1 cellular context compared by ENCODE assay signal in genomic region chr9:4662108-4662988, GRCh38.
A peak's percentile ranks its signal among the peaks of the same experiment; 100 is the strongest.
TF ChIP-seq lines count a peak whose summit lies in the region.

PLPP6 (plus strand) TSS chr9:4662294; CDS start chr9:4662376, 82 bp downstream.

TF ChIP-seq in K562, 482 proteins besides CTCF, POLR2A, EP300 and RAD21 (continued from another document and continues in another):
- TF ChIP-seq, protein P1, sequence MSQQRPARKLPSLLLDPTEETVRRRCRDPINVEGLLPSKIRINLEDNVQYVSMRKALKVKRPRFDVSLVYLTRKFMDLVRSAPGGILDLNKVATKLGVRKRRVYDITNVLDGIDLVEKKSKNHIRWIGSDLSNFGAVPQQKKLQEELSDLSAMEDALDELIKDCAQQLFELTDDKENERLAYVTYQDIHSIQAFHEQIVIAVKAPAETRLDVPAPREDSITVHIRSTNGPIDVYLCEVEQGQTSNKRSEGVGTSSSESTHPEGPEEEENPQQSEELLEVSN (IDR thresholded peaks at IDR 0.05; ENCODE audit: borderline replicate concordance in 1 of 2, extremely low read depth in 1 of 2, insufficient read depth in 1 of 2, insufficient read length in 1 of 2, low read depth in 1 of 2, low read length in 1 of 2, poor library complexity in 1 of 2, severe bottlenecking in 1 of 2), result peak; percentile 10 to 77
- TF ChIP-seq FIP1L1 (IDR thresholded peaks at IDR 0.05; ENCODE audit: low read depth, low read length, poor library complexity, severe bottlenecking) (no peak), ZZZ3 (IDR thresholded peaks at IDR 0.05) (no peak), HOXB6 (CRISPR knock-in tag; IDR thresholded peaks at IDR 0.05; ENCODE audit: borderline replicate concordance) (no peak), RBM25 (IDR thresholded peaks at IDR 0.05; ENCODE audit: low read depth, low read length, severe bottlenecking) (no peak), MXI1 (IDR thresholded peaks at IDR 0.05; ENCODE audit: low read depth, low read length) (no peak), MTA1 (IDR thresholded peaks at IDR 0.05; ENCODE audit: borderline replicate concordance) (no peak; the same call in 1 of the 2 replicates), CBX5 (IDR thresholded peaks at IDR 0.05; ENCODE audit: borderline replicate concordance, low read depth) (no peak), ZNF764 (CRISPR knock-in tag; IDR thresholded peaks at IDR 0.05; ENCODE audit: low read depth) (no peak), NR2F6 (CRISPR knock-in tag; IDR thresholded peaks at IDR 0.05) (no peak), HNRNPH1 (optimal IDR thresholded peaks at IDR 0.05; ENCODE audit: low read depth, low read length) (no peak), C11orf30 (IDR thresholded peaks at IDR 0.05; ENCODE audit: low read depth) (no peak), NFE2L1 (tag; IDR thresholded peaks at IDR 0.05; ENCODE audit: borderline replicate concordance, low read depth) (no peak), ID3 (CRISPR knock-in tag; IDR thresholded peaks at IDR 0.05) (no peak), ID3 (tag; IDR thresholded peaks at IDR 0.05) (no peak), L3MBTL2 (IDR thresholded peaks at IDR 0.05) (peak; percentile 30; the same call in 1 of the 2 replicates), SNRNP70 (optimal IDR thresholded peaks at IDR 0.05; ENCODE audit: low read depth, low read length) (no peak), ZFX (CRISPR knock-in tag; IDR thresholded peaks at IDR 0.05) (peak; percentile 76), MAFK (IDR thresholded peaks at IDR 0.05; ENCODE audit: low read length) (no peak), ZNF561 (CRISPR knock-in tag; conservative IDR thresholded peaks at IDR 0.05) (no peak), ZNF740 (CRISPR knock-in tag; IDR thresholded peaks at IDR 0.05) (no peak), ZNF740 (tag; IDR thresholded peaks at IDR 0.05) (no peak), BRCA1 (IDR thresholded peaks at IDR 0.05) (no peak), BRCA1 (CRISPR knock-in tag; IDR thresholded peaks at IDR 0.05) (no peak), SIX5 (IDR thresholded peaks at IDR 0.05; ENCODE audit: borderline replicate concordance in 1 of 2, insufficient read depth in 1 of 2, low read depth in 1 of 2, low read length in 2 of 2) (no peak), CAMTA2 (CRISPR knock-in tag; conservative IDR thresholded peaks at IDR 0.05) (no peak), ZNF146 (CRISPR knock-in tag; IDR thresholded peaks at IDR 0.05; ENCODE audit: unreplicated experiment) (no peak), ETS2 (tag; IDR thresholded peaks at IDR 0.05; ENCODE audit: borderline replicate concordance, poor library complexity, severe bottlenecking) (no peak), HBP1 (CRISPR knock-in tag; IDR thresholded peaks at IDR 0.05) (no peak), KDM1A (IDR thresholded peaks at IDR 0.05) (peak in 1 of 2 experiments; percentile 26; a peak in 1 of 4 replicates), ZNF431 (CRISPR knock-in tag; IDR thresholded peaks at IDR 0.05) (no peak), E2F8 (IDR thresholded peaks at IDR 0.05; ENCODE audit: low read depth, partially characterized antibody) (peak; percentile 86), TARDBP (IDR thresholded peaks at IDR 0.05) (no peak), XRCC3 (IDR thresholded peaks at IDR 0.05) (no peak), ZNF589 (CRISPR knock-in tag; IDR thresholded peaks at IDR 0.05; ENCODE audit: low read depth) (no peak), ZNF263 (CRISPR knock-in tag; IDR thresholded peaks at IDR 0.05; ENCODE audit: borderline replicate concordance) (no peak), COPS2 (conservative IDR thresholded peaks at IDR 0.05) (no peak), MYBL2 (IDR thresholded peaks at IDR 0.05; ENCODE audit: low read depth) (no peak), MYBL2 (CRISPR knock-in tag; IDR thresholded peaks at IDR 0.05; ENCODE audit: borderline replicate concordance) (no peak), XRCC4 (IDR thresholded peaks at IDR 0.05; ENCODE audit: extremely low read depth, insufficient read depth, insufficient read length) (no peak), CTBP1 (IDR thresholded peaks at IDR 0.05; ENCODE audit: borderline replicate concordance) (peak; percentile 90), ZNF77 (CRISPR knock-in tag; IDR thresholded peaks at IDR 0.05) (no peak), FOS (IDR thresholded peaks at IDR 0.05; ENCODE audit: extremely low read depth, insufficient read length) (no peak)
- TF ChIP-seq, protein P2, sequence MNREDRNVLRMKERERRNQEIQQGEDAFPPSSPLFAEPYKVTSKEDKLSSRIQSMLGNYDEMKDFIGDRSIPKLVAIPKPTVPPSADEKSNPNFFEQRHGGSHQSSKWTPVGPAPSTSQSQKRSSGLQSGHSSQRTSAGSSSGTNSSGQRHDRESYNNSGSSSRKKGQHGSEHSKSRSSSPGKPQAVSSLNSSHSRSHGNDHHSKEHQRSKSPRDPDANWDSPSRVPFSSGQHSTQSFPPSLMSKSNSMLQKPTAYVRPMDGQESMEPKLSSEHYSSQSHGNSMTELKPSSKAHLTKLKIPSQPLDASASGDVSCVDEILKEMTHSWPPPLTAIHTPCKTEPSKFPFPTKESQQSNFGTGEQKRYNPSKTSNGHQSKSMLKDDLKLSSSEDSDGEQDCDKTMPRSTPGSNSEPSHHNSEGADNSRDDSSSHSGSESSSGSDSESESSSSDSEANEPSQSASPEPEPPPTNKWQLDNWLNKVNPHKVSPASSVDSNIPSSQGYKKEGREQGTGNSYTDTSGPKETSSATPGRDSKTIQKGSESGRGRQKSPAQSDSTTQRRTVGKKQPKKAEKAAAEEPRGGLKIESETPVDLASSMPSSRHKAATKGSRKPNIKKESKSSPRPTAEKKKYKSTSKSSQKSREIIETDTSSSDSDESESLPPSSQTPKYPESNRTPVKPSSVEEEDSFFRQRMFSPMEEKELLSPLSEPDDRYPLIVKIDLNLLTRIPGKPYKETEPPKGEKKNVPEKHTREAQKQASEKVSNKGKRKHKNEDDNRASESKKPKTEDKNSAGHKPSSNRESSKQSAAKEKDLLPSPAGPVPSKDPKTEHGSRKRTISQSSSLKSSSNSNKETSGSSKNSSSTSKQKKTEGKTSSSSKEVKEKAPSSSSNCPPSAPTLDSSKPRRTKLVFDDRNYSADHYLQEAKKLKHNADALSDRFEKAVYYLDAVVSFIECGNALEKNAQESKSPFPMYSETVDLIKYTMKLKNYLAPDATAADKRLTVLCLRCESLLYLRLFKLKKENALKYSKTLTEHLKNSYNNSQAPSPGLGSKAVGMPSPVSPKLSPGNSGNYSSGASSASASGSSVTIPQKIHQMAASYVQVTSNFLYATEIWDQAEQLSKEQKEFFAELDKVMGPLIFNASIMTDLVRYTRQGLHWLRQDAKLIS (CRISPR knock-in tag; IDR thresholded peaks at IDR 0.05), result no peak
- TF ChIP-seq, protein P3, sequence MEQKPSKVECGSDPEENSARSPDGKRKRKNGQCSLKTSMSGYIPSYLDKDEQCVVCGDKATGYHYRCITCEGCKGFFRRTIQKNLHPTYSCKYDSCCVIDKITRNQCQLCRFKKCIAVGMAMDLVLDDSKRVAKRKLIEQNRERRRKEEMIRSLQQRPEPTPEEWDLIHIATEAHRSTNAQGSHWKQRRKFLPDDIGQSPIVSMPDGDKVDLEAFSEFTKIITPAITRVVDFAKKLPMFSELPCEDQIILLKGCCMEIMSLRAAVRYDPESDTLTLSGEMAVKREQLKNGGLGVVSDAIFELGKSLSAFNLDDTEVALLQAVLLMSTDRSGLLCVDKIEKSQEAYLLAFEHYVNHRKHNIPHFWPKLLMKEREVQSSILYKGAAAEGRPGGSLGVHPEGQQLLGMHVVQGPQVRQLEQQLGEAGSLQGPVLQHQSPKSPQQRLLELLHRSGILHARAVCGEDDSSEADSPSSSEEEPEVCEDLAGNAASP (IDR thresholded peaks at IDR 0.05), result no peak
- TF ChIP-seq, protein P4, sequence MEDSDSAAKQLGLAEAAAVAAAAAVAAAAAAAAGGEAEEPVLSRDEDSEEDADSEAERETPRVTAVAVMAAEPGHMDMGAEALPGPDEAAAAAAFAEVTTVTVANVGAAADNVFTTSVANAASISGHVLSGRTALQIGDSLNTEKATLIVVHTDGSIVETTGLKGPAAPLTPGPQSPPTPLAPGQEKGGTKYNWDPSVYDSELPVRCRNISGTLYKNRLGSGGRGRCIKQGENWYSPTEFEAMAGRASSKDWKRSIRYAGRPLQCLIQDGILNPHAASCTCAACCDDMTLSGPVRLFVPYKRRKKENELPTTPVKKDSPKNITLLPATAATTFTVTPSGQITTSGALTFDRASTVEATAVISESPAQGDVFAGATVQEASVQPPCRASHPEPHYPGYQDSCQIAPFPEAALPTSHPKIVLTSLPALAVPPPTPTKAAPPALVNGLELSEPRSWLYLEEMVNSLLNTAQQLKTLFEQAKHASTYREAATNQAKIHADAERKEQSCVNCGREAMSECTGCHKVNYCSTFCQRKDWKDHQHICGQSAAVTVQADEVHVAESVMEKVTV (CRISPR knock-in tag; IDR thresholded peaks at IDR 0.05), result no peak
- TF ChIP-seq, protein P5, sequence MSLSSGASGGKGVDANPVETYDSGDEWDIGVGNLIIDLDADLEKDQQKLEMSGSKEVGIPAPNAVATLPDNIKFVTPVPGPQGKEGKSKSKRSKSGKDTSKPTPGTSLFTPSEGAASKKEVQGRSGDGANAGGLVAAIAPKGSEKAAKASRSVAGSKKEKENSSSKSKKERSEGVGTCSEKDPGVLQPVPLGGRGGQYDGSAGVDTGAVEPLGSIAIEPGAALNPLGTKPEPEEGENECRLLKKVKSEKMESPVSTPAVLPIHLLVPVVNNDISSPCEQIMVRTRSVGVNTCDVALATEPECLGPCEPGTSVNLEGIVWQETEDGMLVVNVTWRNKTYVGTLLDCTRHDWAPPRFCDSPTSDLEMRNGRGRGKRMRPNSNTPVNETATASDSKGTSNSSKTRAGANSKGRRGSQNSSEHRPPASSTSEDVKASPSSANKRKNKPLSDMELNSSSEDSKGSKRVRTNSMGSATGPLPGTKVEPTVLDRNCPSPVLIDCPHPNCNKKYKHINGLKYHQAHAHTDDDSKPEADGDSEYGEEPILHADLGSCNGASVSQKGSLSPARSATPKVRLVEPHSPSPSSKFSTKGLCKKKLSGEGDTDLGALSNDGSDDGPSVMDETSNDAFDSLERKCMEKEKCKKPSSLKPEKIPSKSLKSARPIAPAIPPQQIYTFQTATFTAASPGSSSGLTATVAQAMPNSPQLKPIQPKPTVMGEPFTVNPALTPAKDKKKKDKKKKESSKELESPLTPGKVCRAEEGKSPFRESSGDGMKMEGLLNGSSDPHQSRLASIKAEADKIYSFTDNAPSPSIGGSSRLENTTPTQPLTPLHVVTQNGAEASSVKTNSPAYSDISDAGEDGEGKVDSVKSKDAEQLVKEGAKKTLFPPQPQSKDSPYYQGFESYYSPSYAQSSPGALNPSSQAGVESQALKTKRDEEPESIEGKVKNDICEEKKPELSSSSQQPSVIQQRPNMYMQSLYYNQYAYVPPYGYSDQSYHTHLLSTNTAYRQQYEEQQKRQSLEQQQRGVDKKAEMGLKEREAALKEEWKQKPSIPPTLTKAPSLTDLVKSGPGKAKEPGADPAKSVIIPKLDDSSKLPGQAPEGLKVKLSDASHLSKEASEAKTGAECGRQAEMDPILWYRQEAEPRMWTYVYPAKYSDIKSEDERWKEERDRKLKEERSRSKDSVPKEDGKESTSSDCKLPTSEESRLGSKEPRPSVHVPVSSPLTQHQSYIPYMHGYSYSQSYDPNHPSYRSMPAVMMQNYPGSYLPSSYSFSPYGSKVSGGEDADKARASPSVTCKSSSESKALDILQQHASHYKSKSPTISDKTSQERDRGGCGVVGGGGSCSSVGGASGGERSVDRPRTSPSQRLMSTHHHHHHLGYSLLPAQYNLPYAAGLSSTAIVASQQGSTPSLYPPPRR (CRISPR knock-in tag; IDR thresholded peaks at IDR 0.05; ENCODE audit: borderline replicate concordance), result no peak
